ENCODE assay signal across 8 cellular contexts in genomic region chr7:36291387-36292316, GRCh38.
DNase-seq lines count a peak whose midpoint lies in the region; ATAC-seq lines count a peak whose summit lies in the region.

No MANE protein-coding gene starts in this region.

- intact Hi-C loops in left colon (cut with DNase I, micrococcal nuclease): loop anchor here (5.0 to 10.0 kb wide), 3 partner anchors 137 to 314 kb away; partner anchors contain the start of gene EEPD1 (in 1 of the 2)

- DNase-seq in DMS114 treated with DMSO at 0.1 percent for 48 hours (lab: John Stamatoyannopoulos, UW; ENCODE audit: unreplicated experiment) (peak; percentile 61), NCI-H2227 (lab: John Stamatoyannopoulos, UW; ENCODE audit: unreplicated experiment) (peak; percentile 87), cerebellum (ENCODE audit: low spot score) (peak; percentile 80), left colon (peak; percentile 80 to 93), mesenteric fat pad (ENCODE audit: low spot score) (no peak)
- peak; percentile 79 for DNase-seq in activated CD4-positive, CD25-positive, alpha-beta regulatory T cell treated with anti-CD3 and anti-CD28 coated beads, Interleukin-2, amount 50 U/mL, for 72 hours
- peak; percentile 72 to 76 for DNase-seq in stimulated activated CD4-positive, alpha-beta T cell treated with anti-CD3 and anti-CD28 coated beads, Interleukin-1b, Interleukin-23, amount 100 ng/mL, for 4 hours (ENCODE audit: low read depth in 2 of 2)

- ATAC-seq in HG02678 (IDR thresholded peaks at IDR 0.05; ENCODE audit: unreplicated experiment) (peak; percentile 61), left colon (peak; percentile 81)
